Comparison of ENCODE assay signal across 8 cellular contexts in genomic region chr11:33257897-33258630, GRCh38. TPM values are rescaled to one million over a fixed set of nuclear protein-coding genes. Genes with fewer than 3 reads are reported as not detected.
DNase-seq lines count a peak whose midpoint lies in the region; ATAC-seq and TF ChIP-seq lines count a peak whose summit lies in the region.

No MANE protein-coding gene starts in this region.

- TF ChIP-seq CTCF in OCI-LY7 (conservative IDR thresholded peaks at IDR 0.05; ENCODE audit: low read length): peak; percentile 43

- CTCF ChIA-PET in OCI-LY7 (lab: Charles Lee; ENCODE audit: unreplicated experiment): no interaction called here

- H3K27me3 ChIP-seq in HUES48 (ENCODE audit: control insufficient read depth, insufficient read depth, low read length) (no peaks in the 10 kb centered on the region), mucosa of stomach (ENCODE audit: control insufficient read depth, insufficient read depth, low read length) (no peaks in the 10 kb centered on the region)

- no peaks in the 10 kb centered on the region for H3K9me2 ChIP-seq in OCI-LY7 (ENCODE audit: insufficient read depth, low read length)

- peak overlapping the region; percentile 90 for H3K4me2 ChIP-seq in OCI-LY7 (ENCODE audit: low read length)

- H3K27ac ChIP-seq in HUES48 (ENCODE audit: low read depth, low read length) (peak overlapping the region; percentile 97), OCI-LY7 (ENCODE audit: low read depth, low read length, poor library complexity, severe bottlenecking) (peak overlapping the region; percentile 85)

- no peaks in the 10 kb centered on the region for H3K36me3 ChIP-seq in HUES48 (ENCODE audit: control insufficient read depth, insufficient read depth, low read length)
- H3K36me3 ChIP-seq in OCI-LY7 (ENCODE audit: insufficient read depth, low read length): no peaks in the 10 kb centered on the region
- no peaks in the 10 kb centered on the region for H3K36me3 ChIP-seq in mucosa of stomach (ENCODE audit: control insufficient read depth, insufficient read depth, low read length)

- H3K4me1 ChIP-seq in HUES48 (ENCODE audit: control insufficient read depth, insufficient read depth, low read length): peaks cover 13% of the 10 kb centered on the region
- peaks cover 27% of the 10 kb centered on the region for H3K4me1 ChIP-seq in OCI-LY7 (ENCODE audit: insufficient read depth, low read length, poor library complexity, severe bottlenecking)
- peaks cover 5% of the 10 kb centered on the region for H3K4me1 ChIP-seq in mucosa of stomach (ENCODE audit: control insufficient read depth, insufficient read depth, low read length)

- H3K9me3 ChIP-seq in HUES48 (ENCODE audit: control insufficient read depth, insufficient read depth, low read length) (no peaks in the 10 kb centered on the region), OCI-LY7 (ENCODE audit: low read length) (no peaks in the 10 kb centered on the region; the same call in 1 of the 2 replicates), mucosa of stomach (ENCODE audit: control insufficient read depth, low read length) (no peaks in the 10 kb centered on the region)

- peak; percentile 32 for ATAC-seq in GM21390 (IDR thresholded peaks at IDR 0.05; ENCODE audit: unreplicated experiment)

- peak; percentile 80 for DNase-seq in D341Med (ENCODE audit: low spot score)
- peak; percentile 84 for DNase-seq in OCI-LY7 (ENCODE audit: low spot score)
- DNase-seq in activated T-cell treated with anti-CD3 and anti-CD28 coated beads for 48 hours (ENCODE audit: low read depth): peak; percentile 72
- DNase-seq in erythroblast (lab: John Stamatoyannopoulos, UW): peak; percentile 87 to 90
- DNase-seq in stimulated activated CD8-positive, alpha-beta memory T cell treated with anti-CD3 and anti-CD28 coated beads, Interleukin-4, amount 100 ng/mL, for 48 hours: peak; percentile 79

- POLR2A ChIA-PET in OCI-LY7 (lab: Charles Lee): no interaction called here

- intact Hi-C loops in OCI-LY7 (cut with micrococcal nuclease; ENCODE audit: unreplicated experiment): loop anchor here (1.0 to 5.0 kb wide), 5 partner anchors 69 to 479 kb away; partner anchors contain the start of genes CD59, CSTF3 and KIAA1549L

- H3K9ac ChIP-seq in HUES48 (ENCODE audit: low read depth, low read length) (peak overlapping the region; percentile 94), mucosa of stomach (ENCODE audit: low read length) (peak overlapping the region; percentile 100)

- BruUV-seq in OCI-LY7 (replicated peaks; lab: Mats Ljungman, UMichigan): no TSS peak

- H3K4me3 ChIP-seq in HUES48 (ENCODE audit: low read depth, low read length): peak overlapping the region; percentile 97
- peak overlapping the region; percentile 83 for H3K4me3 ChIP-seq in OCI-LY7 (ENCODE audit: low read depth, low read length, poor library complexity, severe bottlenecking)
- H3K4me3 ChIP-seq in mucosa of stomach (ENCODE audit: low read length): peak overlapping the region; percentile 95

- TF ChIP-seq POLR2A in erythroblast (IDR thresholded peaks at IDR 0.05; ENCODE audit: low read length): peak; percentile 53

- peaks cover 46% of the 10 kb centered on the region for H3K79me2 ChIP-seq in OCI-LY7 (ENCODE audit: insufficient read depth, low read depth, low read length)

- H4K20me1 ChIP-seq in OCI-LY7 (ENCODE audit: insufficient read depth, low read length): peaks cover 24% of the 10 kb centered on the region

- H2AFZ ChIP-seq in OCI-LY7 (ENCODE audit: low read length): peak overlapping the region; percentile 71

RNA-seq across cellular contexts. Expression of gene HIPK3, which starts 0.9 kb away (rescaled TPM):
- total RNA-seq in OCI-LY7 (2014; rRNA removed; shearing (Covaris generic)): 15.2 and 19.0 TPM in 2 replicates
- total RNA-seq in OCI-LY7 (2022): 28.4 and 29.0 TPM in 2 replicates

Comparison
In these comparisons a context has a peak if more than half of its experiments do, and no peak if none do; other contexts are left out.
1. Peak in every context shown above with its lines: DNase-seq, ATAC-seq, H3K4me3 ChIP-seq and H3K27ac ChIP-seq.